Comparison of ENCODE assay signal across 20 cellular contexts in the genomic region with DNA sequence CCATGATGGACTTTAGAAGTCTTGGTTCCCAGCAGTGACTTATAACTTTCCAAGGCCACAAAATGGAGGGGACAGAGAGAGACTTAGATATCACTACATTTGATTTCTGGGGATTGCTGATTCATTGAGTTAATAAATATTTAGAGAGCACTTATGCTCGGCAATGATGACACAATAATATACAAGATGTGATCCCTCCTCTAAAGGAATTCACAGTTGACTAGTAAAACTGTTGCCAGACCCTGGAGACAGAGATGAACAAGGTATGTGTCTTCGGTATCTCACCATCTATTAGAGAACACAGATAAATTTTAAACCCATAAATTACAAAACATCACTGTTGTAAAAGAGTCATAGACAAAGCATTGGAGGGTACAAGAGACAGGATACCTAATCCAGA.
A peak's percentile ranks its signal among the peaks of the same experiment; 100 is the strongest.
DNase-seq lines count a peak whose midpoint lies in the region; ATAC-seq and TF ChIP-seq lines count a peak whose summit lies in the region.
"Had no signal": no experiment of that assay in that cellular context is flagged by ENCODE, and none has a peak within 500 bp of the region (broad histone marks: within the 10 kb centered on the region; RNA-seq: fewer than 3 reads in every experiment).

No MANE protein-coding gene starts in this region.

- dilution Hi-C loops in mammary epithelial cell (cut with HindIII; ENCODE audit: low sequenced_read_pairs), result no loop called here

- H3K27me3 ChIP-seq in mammary epithelial cell (ENCODE audit: insufficient read depth, low read length), result no peaks in the 10 kb centered on the region
- no peaks in the 10 kb centered on the region for H3K27me3 ChIP-seq in WERI-Rb-1 (ENCODE audit: insufficient read depth, low read depth, severe bottlenecking)
- H3K27me3 ChIP-seq: BLaER1, MG63 had no signal

- no peak overlapping the region for H3K4me2 ChIP-seq in mammary epithelial cell (ENCODE audit: insufficient read depth, low read depth, low read length)
- H3K4me2 ChIP-seq: BLaER1 had no signal

- BruUV-seq in MCF 10A (replicated peaks; lab: Mats Ljungman, UMichigan), result no TSS peak
- BruUV-seq in mammary epithelial cell (replicated peaks; lab: Mats Ljungman, UMichigan), result no TSS peak

- peak overlapping the region; percentile 71 for H3K27ac Mint-ChIP-seq in MCF 10A (ENCODE audit: low read depth, unreplicated experiment)
- H3K27ac Mint-ChIP-seq: CD8-positive, alpha-beta memory T cell; IgD-negative memory B cell had no signal

- H4K20me1 ChIP-seq in mammary epithelial cell (ENCODE audit: insufficient read depth, low read length), result no peaks in the 10 kb centered on the region
- H4K20me1 ChIP-seq: BLaER1 had no signal

- no peaks in the 10 kb centered on the region for H3K36me3 Mint-ChIP-seq in MCF 10A (ENCODE audit: insufficient read depth, unreplicated experiment)
- H3K36me3 Mint-ChIP-seq: CD8-positive, alpha-beta memory T cell had no signal

- H3K9ac ChIP-seq in mammary epithelial cell (ENCODE audit: insufficient read depth, low read length), result no peak overlapping the region
- H3K9ac ChIP-seq: BLaER1, GM23248 had no signal

- H2AFZ ChIP-seq in mammary epithelial cell (ENCODE audit: low read depth, low read length), result no peak overlapping the region
- H2AFZ ChIP-seq: GM23248 had no signal

- peaks cover 9% of the 10 kb centered on the region for H3K4me1 ChIP-seq in mammary epithelial cell (ENCODE audit: insufficient read depth, low read length)

- H3K4me1 Mint-ChIP-seq in MCF 10A (ENCODE audit: insufficient read depth, unreplicated experiment), result peaks cover 47% of the 10 kb centered on the region
- H3K4me1 Mint-ChIP-seq: IgD-negative memory B cell had no signal

- POLR2A ChIA-PET in MCF 10A (lab: Yijun Ruan, JAX), result interaction anchor here (1.1 kb wide), 1 partner anchor 11 kb away, joined by 3 read pairs; no protein-coding TSS in a partner anchor

- no peaks in the 10 kb centered on the region for H3K27me3 Mint-ChIP-seq in MCF 10A (ENCODE audit: insufficient read depth, unreplicated experiment)
- H3K27me3 Mint-ChIP-seq: IgD-negative memory B cell had no signal

- no peaks in the 10 kb centered on the region for H3K9me3 ChIP-seq in mammary epithelial cell (replicated peaks; ENCODE audit: insufficient read depth, low read length)
- no peaks in the 10 kb centered on the region for H3K9me3 ChIP-seq in WERI-Rb-1 (ENCODE audit: severe bottlenecking)
- H3K9me3 ChIP-seq: BLaER1 had no signal

- H3K36me3 ChIP-seq in mammary epithelial cell (ENCODE audit: insufficient read depth, low read length) (no peaks in the 10 kb centered on the region), WERI-Rb-1 (no peaks in the 10 kb centered on the region)
- H3K36me3 ChIP-seq: BLaER1, MG63 had no signal

- in situ Hi-C loops in mammary epithelial cell (cut with MboI; ENCODE audit: low sequenced_read_pairs in 2 of 2), result no loop called here

- no peak overlapping the region for H3K4me3 ChIP-seq in mammary epithelial cell (replicated peaks in 1 of 3; ENCODE audit: insufficient read depth in 1 of 3, low read depth in 2 of 3, low read length in 3 of 3)
- no peak overlapping the region for H3K4me3 ChIP-seq in fibroblast of villous mesenchyme (ENCODE audit: low read depth, low read length)
- H3K4me3 ChIP-seq in WERI-Rb-1 (ENCODE audit: low read depth, low read length), result no peak overlapping the region
- H3K4me3 ChIP-seq: BLaER1, GM23248, MG63 had no signal

- DNase-seq in MCF 10A (ENCODE audit: unreplicated experiment) (no peak), mammary epithelial cell (no peak), fibroblast of villous mesenchyme (ENCODE audit: low read depth) (peak; percentile 71), renal cortical epithelial cell (ENCODE audit: low read depth) (peak; percentile 36), WERI-Rb-1 (no peak), SK-N-DZ (ENCODE audit: low spot score) (no peak), hepatic stellate cell (ENCODE audit: low spot score) (no peak)
- DNase-seq: CD8-positive, alpha-beta memory T cell; Karpas-422; MG63; NCI-H1048; NCI-H1436; NCI-H2029; NK-92 treated with Interleukin-12 subunit alpha and Interleukin-12 subunit beta, amount 100 ng/mL, for 24 hours; SHP77 treated with DMSO at 0.1 percent for 48 hours had no signal

- peaks cover 7% of the 10 kb centered on the region for H3K9me3 Mint-ChIP-seq in MCF 10A (ENCODE audit: unreplicated experiment)
- H3K9me3 Mint-ChIP-seq: CD8-positive, alpha-beta memory T cell; IgD-negative memory B cell had no signal

- CTCF ChIA-PET in MCF 10A (lab: Yijun Ruan, JAX), result no interaction called here
- CTCF ChIA-PET in mammary epithelial cell (lab: Charles Lee; ENCODE audit: low non-redundant PET), result no interaction called here

- intact Hi-C loops in MCF 10A (cut with micrococcal nuclease) (no loop called here), mammary epithelial cell (cut with micrococcal nuclease) (no loop called here)

- H3K4me3 Mint-ChIP-seq in MCF 10A (ENCODE audit: unreplicated experiment), result no peak overlapping the region
- H3K4me3 Mint-ChIP-seq: CD8-positive, alpha-beta memory T cell; IgD-negative memory B cell had no signal

- no peaks in the 10 kb centered on the region for H3K79me2 ChIP-seq in mammary epithelial cell (ENCODE audit: insufficient read depth, low read length)

- WGBS in mammary epithelial cell (ENCODE audit: low coverage, missing lambda C conversion rate), result 50% methylated on average over 2 of the region's 2 CpGs

- H3K27ac ChIP-seq in mammary epithelial cell (ENCODE audit: insufficient read depth, low read depth, low read length) (no peak overlapping the region), WERI-Rb-1 (no peak overlapping the region)
- H3K27ac ChIP-seq: BLaER1, GM23248 had no signal

- TF ChIP-seq CTCF in MCF 10A (IDR thresholded peaks at IDR 0.05; ENCODE audit: unreplicated experiment), result no peak
- no peak for TF ChIP-seq CTCF in mammary epithelial cell (conservative IDR thresholded peaks at IDR 0.05 in 1 of 2, IDR thresholded peaks at IDR 0.05 in 1 of 2; ENCODE audit: extremely low read depth in 1 of 2, insufficient read depth in 1 of 2, low read depth in 1 of 2, low read length in 2 of 2)
- TF ChIP-seq CTCF in fibroblast of villous mesenchyme (IDR thresholded peaks at IDR 0.05; ENCODE audit: insufficient read depth, low read depth, low read length), result no peak
- TF ChIP-seq CTCF in WERI-Rb-1 (IDR thresholded peaks at IDR 0.05; ENCODE audit: low read depth, low read length), result no peak

- ATAC-seq in HG03565 (IDR thresholded peaks at IDR 0.05; ENCODE audit: unreplicated experiment), result no peak
- ATAC-seq: HCT116 had no signal

Comparison
In these comparisons a context has a peak if more than half of its experiments do, and no peak if none do; other contexts are left out.
1. DNase-seq: peak in fibroblast of villous mesenchyme (single experiment) and renal cortical epithelial cell (single experiment); none in MCF 10A (single experiment), mammary epithelial cell (single experiment), WERI-Rb-1 (single experiment), SK-N-DZ (single experiment) and hepatic stellate cell (single experiment).